Comparison of ENCODE assay signal across 21 cellular contexts in genomic region chr1:185062710-185063370, GRCh38. TPM values are rescaled to one million over a fixed set of nuclear protein-coding genes. Genes with fewer than 3 reads are reported as not detected.
DNase-seq lines count a peak whose midpoint lies in the region; ATAC-seq, FAIRE-seq and TF ChIP-seq lines count a peak whose summit lies in the region.
"Had no signal": no experiment of that assay in that cellular context is flagged by ENCODE, and none has a peak within 500 bp of the region (broad histone marks: within the 10 kb centered on the region; RNA-seq: fewer than 3 reads in every experiment).

No MANE protein-coding gene starts in this region.

- peaks cover 4% of the 10 kb centered on the region for H3K9me3 Mint-ChIP-seq in activated naive CD4-positive, alpha-beta T cell treated with anti-CD3 and anti-CD28 coated beads, Interleukin-2, amount 50 U/mL, for 24 hours
- H3K9me3 Mint-ChIP-seq: naive thymus-derived CD8-positive, alpha-beta T cell; T-cell had no signal

- no peak overlapping the region for H2AK5ac ChIP-seq in IMR-90 (ENCODE audit: low read depth, low read length)

- no TSS peak for BruUV-seq in IMR-90 (replicated peaks; lab: Mats Ljungman, UMichigan)
- no TSS peak for BruUV-seq in GM12878 (replicated peaks; lab: Mats Ljungman, UMichigan)

- H2BK20ac ChIP-seq in IMR-90 (ENCODE audit: low read depth, low read length): no peak overlapping the region

- no peak overlapping the region for H2AK9ac ChIP-seq in IMR-90 (replicated peaks; ENCODE audit: low read depth, low read length, poor library complexity)

- no peak overlapping the region for H3K23ac ChIP-seq in IMR-90 (ENCODE audit: low read depth, low read length)

- no peak for TF ChIP-seq EP300 in GM12878 (IDR thresholded peaks at IDR 0.05; ENCODE audit: borderline replicate concordance in 1 of 2, control insufficient read depth in 1 of 2, low read depth in 2 of 2, low read length in 2 of 2)

- H3K9ac ChIP-seq in IMR-90 (ENCODE audit: low read depth, low read length) (no peak overlapping the region), GM12878 (ENCODE audit: control insufficient read depth, insufficient read depth, low read length) (no peak overlapping the region)

- H3K4me2 ChIP-seq in IMR-90 (ENCODE audit: low read depth, low read length) (no peak overlapping the region), GM12878 (ENCODE audit: control insufficient read depth, insufficient read depth) (no peak overlapping the region)

- peaks cover 19% of the 10 kb centered on the region for H3K36me3 Mint-ChIP-seq in activated naive CD4-positive, alpha-beta T cell treated with anti-CD3 and anti-CD28 coated beads, Interleukin-2, amount 50 U/mL, for 24 hours

- H3K4me1 ChIP-seq in IMR-90 (ENCODE audit: control insufficient read depth, insufficient read depth, low read length) (no peaks in the 10 kb centered on the region; the same call in 1 of the 2 replicates), GM12878 (ENCODE audit: control insufficient read depth, insufficient read depth, low read length) (no peaks in the 10 kb centered on the region)
- H3K4me1 ChIP-seq: foreskin keratinocyte had no signal

- H4K20me1 ChIP-seq in IMR-90 (ENCODE audit: insufficient read depth, low read length) (peaks cover 19% of the 10 kb centered on the region; the same call in 1 of the 2 replicates), GM12878 (ENCODE audit: control insufficient read depth, insufficient read depth) (no peaks in the 10 kb centered on the region)

- H3K9me1 ChIP-seq in IMR-90 (ENCODE audit: insufficient read depth, low read length): no peaks in the 10 kb centered on the region

- H2BK15ac ChIP-seq in IMR-90 (ENCODE audit: low read depth, low read length): no peak overlapping the region

- H2AFZ ChIP-seq in IMR-90 (replicated peaks; ENCODE audit: low read length, poor library complexity) (no peak overlapping the region), GM12878 (ENCODE audit: control insufficient read depth, low read depth, low read length) (no peak overlapping the region)

- SMC1A ChIA-PET in GM12878 (lab: Charles Lee; ENCODE audit: uncharacterized antibody, unreplicated experiment): interaction anchor here (1.1 to 1.5 kb wide), 2 partner anchors 15 to 17 kb away, joined by 4 read pairs; no protein-coding TSS in a partner anchor

- no peak overlapping the region for H3K14ac ChIP-seq in IMR-90 (replicated peaks; ENCODE audit: low read depth, low read length)

- H3K4me3 ChIP-seq in IMR-90 (ENCODE audit: insufficient read depth, low read depth, low read length) (no peak overlapping the region), GM12878 (no peak overlapping the region)
- H3K4me3 ChIP-seq: prostate gland, spleen had no signal

- H3K9me3 ChIP-seq in IMR-90 (ENCODE audit: control insufficient read depth, insufficient read depth, low read length) (0 out of 2 replicates have a peak, but pooled peaks cover 2% of the 10 kb centered on the region), GM12878 (replicated peaks; ENCODE audit: control insufficient read depth, insufficient read depth, low read length) (no peaks in the 10 kb centered on the region; the same call in 2 of the 3 replicates)
- H3K9me3 ChIP-seq: prostate gland had no signal

- H3K4me1 Mint-ChIP-seq in activated naive CD4-positive, alpha-beta T cell treated with anti-CD3 and anti-CD28 coated beads, Interleukin-2, amount 50 U/mL, for 24 hours: peaks cover 87% of the 10 kb centered on the region

- no CpG with 5 or more reads among the region's 1 CpG for WGBS in IMR-90 (ENCODE audit: extremely low coverage in 2 of 2, insufficient read length in 1 of 2), 2 experiments
- WGBS in GM12878 (ENCODE audit: insufficient coverage, insufficient replicate concordance, low lambda C conversion rate, missing lambda C conversion rate): 6% methylated on average over 1 of the region's 1 CpG

- H3K27ac Mint-ChIP-seq in activated naive CD4-positive, alpha-beta T cell treated with anti-CD3 and anti-CD28 coated beads, Interleukin-2, amount 50 U/mL, for 24 hours: peak overlapping the region; percentile 26
- H3K27ac Mint-ChIP-seq: activated naive CD8-positive, alpha-beta T cell; T-cell had no signal

- H3K4ac ChIP-seq in IMR-90 (ENCODE audit: low read depth, low read length): no peak overlapping the region

- in situ Hi-C loops in IMR-90 (cut with MboI; ENCODE audit: low sequenced_read_pairs): no loop called here
- in situ Hi-C loops in GM12878 (cut with MboI): no loop called here

- RAD21 ChIA-PET in GM12878 (lab: Charles Lee; ENCODE audit: unreplicated experiment): interaction anchor here (1.9 kb wide), 1 partner anchor 16 kb away, joined by 16 read pairs; the partner anchor contains the start of gene RNF2

- H2BK5ac ChIP-seq in IMR-90 (ENCODE audit: low read depth, low read length, poor library complexity, severe bottlenecking): no peak overlapping the region

- no peak for DNase-seq in activated naive CD4-positive, alpha-beta T cell treated with Interleukin-2 at 50 U/mL for 16 hours
- DNase-seq in IMR-90: peak; percentile 68
- no peak for DNase-seq in GM12878 (ENCODE audit: low read depth, low spot score)
- no peak for DNase-seq in stimulated activated naive CD8-positive, alpha-beta T cell treated with anti-CD3 and anti-CD28 coated beads, Interleukin-15, Interleukin-2, amounts not matched to agents 100 U/mL and 50 U/mL, for 24 hours
- DNase-seq in iPS-NIHi11 (ENCODE audit: low spot score): no peak
- no peak for DNase-seq in AG08395 (ENCODE audit: low spot score)
- DNase-seq in globus pallidus (ENCODE audit: low spot score): no peak
- DNase-seq: effector memory CD4-positive, alpha-beta T cell; foreskin keratinocyte; left ventricle myocardium superior; naive thymus-derived CD8-positive, alpha-beta T cell; NCI-H2029; NCI-H69; spleen; T-cell; WERI-Rb-1 had no signal

- H4K5ac ChIP-seq in IMR-90 (ENCODE audit: low read depth, low read length): no peak overlapping the region

- H3K79me1 ChIP-seq in IMR-90 (ENCODE audit: low read depth in 1 of 2, low read length in 2 of 2): peaks cover 36 to 57% of the 10 kb centered on the region in 2 experiments

- POLR2A ChIA-PET in IMR-90 (lab: Charles Lee; ENCODE audit: unreplicated experiment): no interaction called here
- POLR2A ChIA-PET in GM12878 (lab: Charles Lee): interaction anchor here (0.6 to 2.1 kb wide), 3 partner anchors 9 to 311 kb away, joined by 5 to 6 read pairs (median 6); no protein-coding TSS in a partner anchor

- TF ChIP-seq RAD21 in IMR-90 (IDR thresholded peaks at IDR 0.05; ENCODE audit: low read length): no peak
- no peak for TF ChIP-seq RAD21 in GM12878 (IDR thresholded peaks at IDR 0.05; ENCODE audit: insufficient read depth, low read depth, low read length)

- no peak overlapping the region for H4K8ac ChIP-seq in IMR-90 (ENCODE audit: low read depth in 2 of 2, low read length in 2 of 2)

- CTCF ChIA-PET in IMR-90 (lab: Yijun Ruan, JAX): interaction anchor here (0.9 to 1.4 kb wide), 2 partner anchors 14 to 107 kb away, joined by 4 to 5 read pairs; no protein-coding TSS in a partner anchor
- CTCF ChIA-PET in GM12878 (lab: Yijun Ruan, JAX): interaction anchor here (1.5 to 2.3 kb wide), 2 partner anchors 14 to 107 kb away, joined by 5 to 10 read pairs; no protein-coding TSS in a partner anchor

- H3K18ac ChIP-seq in IMR-90 (ENCODE audit: low read depth, low read length): no peak overlapping the region

- no peak overlapping the region for H2BK120ac ChIP-seq in IMR-90 (ENCODE audit: low read depth, low read length)

- intact Hi-C loops in IMR-90 (cut with micrococcal nuclease) (no loop called here), GM12878 (cut with micrococcal nuclease; ENCODE audit: unreplicated experiment) (no loop called here)

- dilution Hi-C loops in IMR-90 (cut with HindIII; ENCODE audit: low sequenced_read_pairs, unreplicated experiment): no loop called here

- no peaks in the 10 kb centered on the region for H3K27me3 Mint-ChIP-seq in activated naive CD4-positive, alpha-beta T cell treated with anti-CD3 and anti-CD28 coated beads, Interleukin-2, amount 50 U/mL, for 24 hours
- H3K27me3 Mint-ChIP-seq: activated naive CD8-positive, alpha-beta T cell; naive thymus-derived CD8-positive, alpha-beta T cell; T-cell had no signal

- no peak overlapping the region for H4K91ac ChIP-seq in IMR-90 (ENCODE audit: insufficient read depth, low read depth, low read length)

- ATAC-seq in IMR-90 (ENCODE audit: low read depth) (peak; percentile 14; the same call in 1 of the 2 replicates), GM12878 (peak; percentile 62)
- peak; percentile 46 for ATAC-seq in stimulated activated naive CD8-positive, alpha-beta T cell treated with anti-CD3 and anti-CD28 coated beads, Interleukin-15, Interleukin-2, amounts not matched to agents 100 U/mL and 50 U/mL, for 24 hours
- ATAC-seq: foreskin keratinocyte; left ventricle myocardium superior; naive thymus-derived CD8-positive, alpha-beta T cell; T-cell had no signal

- H3K27ac ChIP-seq in IMR-90 (ENCODE audit: insufficient read depth, low read length) (no peak overlapping the region), GM12878 (ENCODE audit: control insufficient read depth, insufficient read depth) (no peak overlapping the region)
- H3K27ac ChIP-seq: foreskin keratinocyte, prostate gland, spleen, WERI-Rb-1 had no signal

- TF ChIP-seq POLR2A in IMR-90 (IDR thresholded peaks at IDR 0.05; ENCODE audit: low read depth, low read length) (no peak), GM12878 (IDR thresholded peaks at IDR 0.05; ENCODE audit: low read depth, low read length) (no peak)

- no peak overlapping the region for H3K4me3 Mint-ChIP-seq in activated naive CD4-positive, alpha-beta T cell treated with anti-CD3 and anti-CD28 coated beads, Interleukin-2, amount 50 U/mL, for 24 hours
- H3K4me3 Mint-ChIP-seq: activated naive CD8-positive, alpha-beta T cell; T-cell had no signal

- H3K27me3 ChIP-seq in IMR-90 (ENCODE audit: control insufficient read depth, insufficient read depth, low read length): no peaks in the 10 kb centered on the region
- H3K27me3 ChIP-seq in GM12878 (replicated peaks in 1 of 2; ENCODE audit: control insufficient read depth in 2 of 2, insufficient read depth in 2 of 2, low read length in 1 of 2): no peaks in the 10 kb centered on the region
- H3K27me3 ChIP-seq: foreskin keratinocyte, spleen had no signal

- no peaks in the 10 kb centered on the region; the same call in none of the 2 replicates for H3K79me2 ChIP-seq in GM12878 (ENCODE audit: control insufficient read depth, insufficient read depth, low read length)

- TF ChIP-seq CTCF in IMR-90 (conservative IDR thresholded peaks at IDR 0.05; ENCODE audit: low read depth, low read length): no peak
- no peak for TF ChIP-seq CTCF in GM12878 (IDR thresholded peaks at IDR 0.05 in 2 of 3, conservative IDR thresholded peaks at IDR 0.05 in 1 of 3; ENCODE audit: control insufficient read depth in 2 of 3, extremely low read depth in 1 of 3, insufficient read depth in 1 of 3, low read depth in 3 of 3, low read length in 3 of 3)

- no peak for FAIRE-seq in GM12878 (lab: Jason Lieb, UNC)
- FAIRE-seq: bronchial epithelial cell, GM19239 had no signal

- H3K36me3 ChIP-seq in IMR-90 (ENCODE audit: control insufficient read depth, insufficient read depth, low read length) (no peaks in the 10 kb centered on the region), GM12878 (ENCODE audit: control insufficient read depth in 2 of 2, insufficient read depth in 2 of 2, low read length in 1 of 2) (no peaks in the 10 kb centered on the region)
- H3K36me3 ChIP-seq: prostate gland, WERI-Rb-1 had no signal

- no peak overlapping the region for H3K56ac ChIP-seq in IMR-90 (ENCODE audit: extremely low read depth, insufficient read depth, low read length)

RNA-seq across cellular contexts. Expression of gene RNF2, which starts 17.5 kb away (rescaled TPM):
- total RNA-seq in IMR-90 (2012; rRNA removed): 39.7 and 48.8 TPM in 2 replicates
- polyA plus RNA-seq in IMR-90 (2012; rRNA removed): 20.9 and 22.6 TPM in 2 replicates
- 3.3 and 3.4 TPM in 2 replicates for polyA plus RNA-seq in IMR-90 (2012; cell fraction: cytosol; rRNA removed)
- 1.4 and 14.5 TPM in 2 replicates for polyA plus RNA-seq in IMR-90 (2012; cell fraction: nucleus; rRNA removed; ENCODE audit: low replicate concordance)
- total RNA-seq in GM12878 (2013; cell fraction: nucleolus; rRNA removed): 11.2 and 11.7 TPM in 2 replicates
- 10.8 and 12.9 TPM in 2 replicates for total RNA-seq in GM12878 (2014; rRNA removed)
- total RNA-seq in GM12878 (2014; rRNA removed; fragmentation: Illumina TruSeq; extraction: Trizol): 15.8 and 16.2 TPM in 2 replicates
- 17.3 and 20.0 TPM in 2 replicates for total RNA-seq in GM12878 (2021)
- polyA plus RNA-seq in GM12878 (2011; ENCODE audit: low read depth): 6.0 TPM
- 36.3 and 47.2 TPM in 2 replicates for polyA plus RNA-seq in GM12878 (2011; rRNA removed)
- 15.9 and 16.7 TPM in 2 replicates for polyA plus RNA-seq in GM12878 (2011; cell fraction: cytosol; rRNA removed)
- polyA plus RNA-seq in GM12878 (2011; cell fraction: nucleus; rRNA removed): 8.9 and 12.2 TPM in 2 replicates
- polyA plus RNA-seq in GM12878 (2012): 8.5 and 9.4 TPM in 2 replicates
- polyA plus RNA-seq in GM12878 (2014; fragmentation: Illumina TruSeq; extraction: Trizol): 26.6 and 34.6 TPM in 2 replicates
- 1 to 10 TPM; 4.8 to 5.2 TPM for polyA plus RNA-seq in GM12878 (2014; fragmentation: Nextera tagmentation; extraction: Ambion mirVana)
- 14.2 and 14.5 TPM in 2 replicates for polyA plus RNA-seq in GM12878 (2014; rRNA removed)
- polyA plus RNA-seq in GM12878 (2016; fragmentation: Nextera tagmentation; extraction: Ambion mirVana): 10 to 100 TPM; 14.3 to 16.9 TPM
- polyA minus RNA-seq in GM12878 (2011; rRNA and poly(A)+ RNA removed): 31.6 and 84.8 TPM in 2 replicates
- 14.7 and 33.5 TPM in 2 replicates for polyA minus RNA-seq in GM12878 (2011; cell fraction: cytosol; rRNA and poly(A)+ RNA removed)
- 4.6 and 10.3 TPM in 2 replicates for polyA minus RNA-seq in GM12878 (2011; cell fraction: nucleus; rRNA and poly(A)+ RNA removed)
